ENCODE assay signal across 8 cellular contexts in the genomic region with DNA sequence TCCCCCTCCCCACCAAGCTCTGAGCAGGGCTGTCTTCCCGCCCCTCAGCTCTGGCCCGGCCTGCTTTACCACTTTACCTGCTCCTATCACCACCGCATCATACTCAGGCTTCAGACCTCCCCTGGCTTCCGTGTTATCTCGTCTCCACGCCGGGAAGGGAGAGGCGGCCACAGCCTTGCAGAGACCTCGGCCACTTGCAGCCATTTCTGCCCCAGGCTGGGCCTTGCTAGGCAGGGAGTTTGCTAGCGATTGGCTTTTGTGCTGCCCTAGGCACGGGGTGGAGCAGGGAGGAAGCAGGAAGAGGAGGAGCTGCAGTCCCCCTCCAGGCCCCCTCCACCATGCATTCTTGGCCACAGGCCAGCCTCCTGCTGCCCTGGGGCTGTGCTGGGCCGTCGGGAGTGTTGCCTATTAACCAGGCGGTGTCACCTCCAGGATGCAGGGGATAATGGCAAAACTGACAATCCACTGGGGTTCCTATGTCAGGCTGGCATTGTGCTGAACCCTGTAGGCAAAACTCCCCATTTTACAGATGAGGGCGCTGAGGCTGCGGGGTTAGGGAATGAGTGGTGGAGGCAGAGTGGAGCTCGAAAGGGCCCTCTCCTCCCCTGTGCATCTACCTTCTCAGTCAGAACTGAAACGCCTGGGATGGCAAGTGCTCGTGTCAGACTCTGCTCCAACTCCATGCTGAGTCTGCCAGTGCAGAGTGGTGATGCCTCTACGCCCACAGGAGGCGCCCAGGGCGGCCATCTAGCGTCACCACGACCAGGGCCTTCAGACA. TPM values are rescaled to one million over a fixed set of nuclear protein-coding genes. Genes with fewer than 3 reads are reported as not detected.
A peak's percentile ranks its signal among the peaks of the same experiment; 100 is the strongest.
DNase-seq lines count a peak whose midpoint lies in the region; ATAC-seq and TF ChIP-seq lines count a peak whose summit lies in the region.

A gene (minus strand): TSS at position 251 of the 778 bp plus-strand sequence. CDS start 47 bp downstream, at position 204.

- peak within 1 kb of the TSS; percentile 72 for H3K4me3 Mint-ChIP-seq in activated naive CD8-positive, alpha-beta T cell treated with anti-CD3 and anti-CD28 coated beads, Interleukin-2, amount 50 U/mL, for 24 hours
- peak within 1 kb of the TSS; percentile 67 for H3K4me3 Mint-ChIP-seq in neural crest cell

- DNase-seq in ELF-1 (ENCODE audit: low read depth, low spot score), result peak; percentile 97
- DNase-seq in RPMI7951 (ENCODE audit: low read depth), result peak; percentile 77
- DNase-seq in activated naive CD8-positive, alpha-beta T cell treated with anti-CD3 and anti-CD28 coated beads, Interleukin-2, amount 50 U/mL, for 24 hours, result peak; percentile 45
- peak; percentile 86 for DNase-seq in globus pallidus (ENCODE audit: low spot score)
- DNase-seq in neural crest cell (ENCODE audit: low read depth, low spot score), result peak; percentile 26
- DNase-seq in ureter (ENCODE audit: low spot score), result peak; percentile 95

- peak within 1 kb of the TSS; percentile 82 for H3K27ac Mint-ChIP-seq in activated naive CD8-positive, alpha-beta T cell treated with anti-CD3 and anti-CD28 coated beads, Interleukin-2, amount 50 U/mL, for 24 hours
- H3K27ac Mint-ChIP-seq in neural crest cell (ENCODE audit: unreplicated experiment), result peak within 1 kb of the TSS; percentile 92

- no peaks in the 10 kb centered on the region for H3K9me3 Mint-ChIP-seq in activated naive CD8-positive, alpha-beta T cell treated with anti-CD3 and anti-CD28 coated beads, Interleukin-2, amount 50 U/mL, for 24 hours
- no peaks in the 10 kb centered on the region for H3K9me3 Mint-ChIP-seq in neural crest cell

- peaks cover 17% of the 10 kb centered on the region for H3K4me1 Mint-ChIP-seq in activated naive CD8-positive, alpha-beta T cell treated with anti-CD3 and anti-CD28 coated beads, Interleukin-2, amount 50 U/mL, for 24 hours
- peaks cover 22% of the 10 kb centered on the region for H3K4me1 Mint-ChIP-seq in neural crest cell

- peak; percentile 52 for ATAC-seq in HG03442 (IDR thresholded peaks at IDR 0.05; ENCODE audit: unreplicated experiment)
- ATAC-seq in activated naive CD8-positive, alpha-beta T cell treated with anti-CD3 and anti-CD28 coated beads, Interleukin-2, amount 50 U/mL, for 24 hours, result peak; percentile 70
- ATAC-seq in HG02885 (IDR thresholded peaks at IDR 0.05; ENCODE audit: poor library complexity, unreplicated experiment), result no peak

- H3K36me3 Mint-ChIP-seq in activated naive CD8-positive, alpha-beta T cell treated with anti-CD3 and anti-CD28 coated beads, Interleukin-2, amount 50 U/mL, for 24 hours (ENCODE audit: low read depth), result peaks cover 11% of the 10 kb centered on the region
- H3K36me3 Mint-ChIP-seq in neural crest cell (ENCODE audit: low read depth), result no peaks in the 10 kb centered on the region

- no peak for TF ChIP-seq CTCF in neural crest cell (conservative IDR thresholded peaks at IDR 0.05)

- no peaks in the 10 kb centered on the region for H3K27me3 Mint-ChIP-seq in activated naive CD8-positive, alpha-beta T cell treated with anti-CD3 and anti-CD28 coated beads, Interleukin-2, amount 50 U/mL, for 24 hours
- no peaks in the 10 kb centered on the region for H3K27me3 Mint-ChIP-seq in neural crest cell (ENCODE audit: low read depth)

RNA-seq across cellular contexts. Expression of the gene that starts here (rescaled TPM):
- total RNA-seq in RPMI7951 (2014; rRNA removed; shearing (Covaris generic)), result 1.3 and 2.0 TPM in 2 replicates
- total RNA-seq in neural crest cell (5.0 and 5.7 TPM in 2 replicates), ureter (25.8 TPM)

Comparison
In these comparisons a context has a peak if more than half of its experiments do, and no peak if none do; other contexts are left out.
1. DNase-seq: peak in every context shown above with its lines; median percentile 97 in ELF-1; 95 in ureter; 86 in globus pallidus; 77 in RPMI7951; 45 in activated naive CD8-positive, alpha-beta T cell treated with anti-CD3 and anti-CD28 coated beads, Interleukin-2, amount 50 U/mL, for 24 hours; 26 in neural crest cell.